Comparison of ENCODE assay signal across 8 cellular contexts in the genomic region with DNA sequence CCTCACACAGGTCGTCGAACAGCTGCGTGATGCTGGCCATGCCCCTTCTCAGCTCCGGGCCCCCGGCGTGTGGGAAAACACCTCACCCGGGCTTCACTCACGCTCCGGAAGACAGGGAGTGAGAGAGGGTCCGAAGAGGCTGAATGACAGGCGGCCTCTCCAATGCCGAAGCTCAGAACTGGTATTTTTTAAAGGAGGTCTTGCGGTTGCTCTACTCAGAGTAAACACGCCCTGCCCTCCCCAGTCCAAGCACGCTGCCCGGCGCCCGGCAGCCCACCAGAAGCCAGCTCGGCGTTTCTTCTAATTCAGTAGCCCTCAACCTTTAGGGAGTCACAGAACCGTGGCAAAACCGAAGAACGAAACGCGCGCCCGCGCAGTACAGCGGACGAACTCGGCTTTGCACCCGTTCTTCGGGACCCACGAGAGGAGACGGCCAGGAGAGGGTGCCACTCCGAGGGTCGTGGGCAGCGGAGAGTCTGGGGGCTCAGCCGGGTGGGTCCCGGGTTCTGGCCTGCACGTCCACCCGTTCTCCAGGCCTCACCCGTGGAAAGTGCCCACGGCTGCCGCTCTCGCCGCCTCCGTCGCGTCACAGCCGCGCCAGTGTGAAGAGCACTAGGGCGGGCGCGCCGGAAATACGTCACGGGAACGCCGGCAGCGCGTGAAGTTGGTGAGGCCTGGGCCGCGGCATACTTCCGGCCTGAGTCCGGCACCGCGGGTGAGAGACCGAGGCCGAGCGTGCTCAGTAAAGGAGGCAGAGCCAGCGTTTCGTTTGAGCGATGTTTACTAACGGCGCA. TPM values are rescaled to one million over a fixed set of nuclear protein-coding genes. Genes with fewer than 3 reads are reported as not detected.
DNase-seq lines count a peak whose midpoint lies in the region; ATAC-seq, FAIRE-seq and TF ChIP-seq lines count a peak whose summit lies in the region.

A gene with protein sequence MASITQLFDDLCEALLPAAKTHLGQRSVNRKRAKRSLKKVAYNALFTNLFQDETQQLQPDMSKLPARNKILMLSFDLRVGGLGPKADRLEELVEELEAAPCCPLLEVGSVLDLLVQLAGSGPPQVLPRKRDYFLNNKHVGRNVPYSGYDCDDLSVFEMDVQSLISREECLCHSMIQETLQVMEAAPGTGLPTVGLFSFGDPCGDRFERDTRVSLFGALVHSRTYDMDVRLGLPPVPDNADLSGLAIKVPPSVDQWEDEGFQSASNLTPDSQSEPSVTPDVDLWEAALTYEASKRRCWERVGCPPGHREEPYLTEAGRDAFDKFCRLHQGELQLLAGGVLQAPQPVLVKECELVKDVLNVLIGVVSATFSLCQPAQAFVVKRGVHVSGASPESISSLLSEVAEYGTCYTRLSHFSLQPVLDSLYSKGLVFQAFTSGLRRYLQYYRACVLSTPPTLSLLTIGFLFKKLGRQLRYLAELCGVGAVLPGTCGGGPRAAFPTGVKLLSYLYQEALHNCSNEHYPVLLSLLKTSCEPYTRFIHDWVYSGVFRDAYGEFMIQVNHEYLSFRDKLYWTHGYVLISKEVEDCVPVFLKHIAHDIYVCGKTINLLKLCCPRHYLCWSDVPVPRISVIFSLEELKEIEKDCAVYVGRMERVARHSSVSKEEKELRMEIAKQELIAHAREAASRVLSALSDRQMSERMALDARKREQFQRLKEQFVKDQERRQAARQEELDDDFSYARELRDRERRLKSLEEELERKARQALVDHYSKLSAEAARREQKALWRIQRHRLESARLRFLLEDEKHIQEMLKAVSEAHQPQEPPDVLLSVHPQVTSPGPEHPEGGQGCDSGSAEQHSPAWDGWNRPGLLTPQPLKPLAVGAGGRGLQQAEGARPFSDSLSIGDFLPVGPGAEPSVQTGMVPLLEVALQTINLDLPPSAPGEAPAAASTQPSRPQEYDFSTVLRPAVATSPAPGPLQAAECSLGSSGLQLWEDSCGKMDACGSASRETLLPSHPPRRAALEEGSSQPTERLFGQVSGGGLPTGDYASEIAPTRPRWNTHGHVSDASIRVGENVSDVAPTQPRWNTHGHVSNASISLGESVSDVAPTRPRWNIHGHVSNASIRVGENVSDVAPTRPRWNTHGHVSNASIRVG (N-terminal part only) (minus strand): TSS at position 604 of the 794 bp plus-strand sequence. CDS start 564 bp downstream, at position 40.

- POLR2A ChIA-PET in H1 (lab: Charles Lee; ENCODE audit: partially characterized antibody): interaction anchor here (0.6 to 1.6 kb wide), 12 partner anchors 9 to 205 kb away, joined by 3 to 5 read pairs (median 3); partner anchors contain the start of gene SELENOO

- H3K79me2 ChIP-seq in H1 (ENCODE audit: control insufficient read depth in 1 of 2, insufficient read depth in 2 of 2, low read length in 2 of 2) (peaks cover 4 to 30% of the 10 kb centered on the region in 2 experiments; a peak in 3 of 4 replicates), mesendoderm (ENCODE audit: control insufficient read depth, insufficient read depth, low read length) (peaks cover 15% of the 10 kb centered on the region)

- no peak for TF ChIP-seq CTCF in CD14-positive monocyte (IDR thresholded peaks at IDR 0.05)
- TF ChIP-seq CTCF in H1 (IDR thresholded peaks at IDR 0.05; ENCODE audit: control extremely low read depth in 1 of 3, insufficient read depth in 1 of 3, low read depth in 1 of 3, low read length in 3 of 3): peak in 2 of 3 experiments; percentile 8 to 16; a peak in 3 of 4 replicates

- TF ChIP-seq EP300 in H1 (IDR thresholded peaks at IDR 0.05; ENCODE audit: borderline replicate concordance in 1 of 2, low read depth in 2 of 2, low read length in 2 of 2): no peak

- peaks cover 0 to 20% (median 14%) of the 10 kb centered on the region in 4 experiments; a peak in 6 of 7 replicates for H3K4me1 ChIP-seq in H1 (replicated peaks in 1 of 4; ENCODE audit: control insufficient read depth in 3 of 4, insufficient read depth in 4 of 4, low read length in 3 of 4)
- H3K4me1 ChIP-seq in mesendoderm (ENCODE audit: control insufficient read depth, low read depth, low read length): peaks cover 2% of the 10 kb centered on the region

- DNase-seq in CD14-positive monocyte (ENCODE audit: low spot score): peak; percentile 90
- DNase-seq in NOMO-1 (lab: John Stamatoyannopoulos, UW; ENCODE audit: unreplicated experiment in 2 of 2): peak; percentile 84 to 94
- DNase-seq in activated CD8-positive, alpha-beta memory T cell treated with anti-CD3 and anti-CD28 coated beads for 4 hours (ENCODE audit: low read depth in 2 of 2): peak; percentile 84 to 88
- DNase-seq in H1 (ENCODE audit: low read depth in 1 of 2, low spot score in 2 of 2): peak; percentile 39 to 94
- DNase-seq in mesendoderm: peak; percentile 96
- peak; percentile 93 for DNase-seq in stimulated activated CD8-positive, alpha-beta memory T cell treated with anti-CD3 and anti-CD28 coated beads, Interleukin-12 subunit alpha, Interleukin-12 subunit beta, amount 100 ng/mL, for 4 hours (ENCODE audit: low read depth)

- CTCF ChIA-PET in H1 (lab: Charles Lee; ENCODE audit: partially characterized antibody): interaction anchor here (1.1 to 8.7 kb wide), 4 partner anchors 19 to 96 kb away, joined by 3 to 77 read pairs (median 4); no protein-coding TSS in a partner anchor

- no peak within 1 kb of the TSS; the same call in 1 of the 2 replicates for H2AK5ac ChIP-seq in H1 (ENCODE audit: low read depth, low read length)
- H2AK5ac ChIP-seq in mesendoderm (ENCODE audit: low read length): peak within 1 kb of the TSS; percentile 43

- H4K8ac ChIP-seq in H1 (ENCODE audit: extremely low read depth, insufficient read depth, low read length): peak within 1 kb of the TSS; percentile 87
- H4K8ac ChIP-seq in mesendoderm (ENCODE audit: low read depth, low read length): no peak within 1 kb of the TSS

- no peak within 1 kb of the TSS for H2BK20ac ChIP-seq in H1 (ENCODE audit: low read length)

- H3K9me3 ChIP-seq in H1 (ENCODE audit: insufficient read depth in 2 of 2, low read depth in 1 of 2, low read length in 1 of 2): no peaks in the 10 kb centered on the region

- FAIRE-seq in H1 (lab: Jason Lieb, UNC): no peak

- peak within 1 kb of the TSS; percentile 96 to 98 for H3K4me3 Mint-ChIP-seq in CD14-positive monocyte

- H3K4me3 ChIP-seq in H1 (ENCODE audit: extremely low read depth in 1 of 4, insufficient read depth in 2 of 4, low read depth in 3 of 4, low read length in 4 of 4) (peak within 1 kb of the TSS; percentile 87 to 96 (median 90)), mesendoderm (ENCODE audit: low read length) (peak within 1 kb of the TSS; percentile 75)

- 3% methylated on average over 68 of the region's 76 CpGs; no CpG with 5 or more reads in 1 of the 2 experiments for WGBS in H1 (ENCODE audit: extremely low coverage in 1 of 2, insufficient coverage in 1 of 2, insufficient read length in 1 of 2, insufficient replicate concordance in 2 of 2, low coverage in 1 of 2, low lambda C conversion rate in 2 of 2, missing lambda C conversion rate in 1 of 2), 2 experiments
- WGBS in mesendoderm (ENCODE audit: extremely low coverage, insufficient coverage, low lambda C conversion rate): no CpG with 5 or more reads among the region's 76 CpGs

- H3K4me1 Mint-ChIP-seq in CD14-positive monocyte: peaks cover 45% of the 10 kb centered on the region

- H4K5ac ChIP-seq in H1 (ENCODE audit: insufficient read length, low read depth, low read length): peak within 1 kb of the TSS; percentile 87
- H4K5ac ChIP-seq in mesendoderm (ENCODE audit: low read length): no peak within 1 kb of the TSS

- H2BK15ac ChIP-seq in H1 (ENCODE audit: low read length): no peak within 1 kb of the TSS
- H2BK15ac ChIP-seq in mesendoderm (replicated peaks; ENCODE audit: low read depth): no peak within 1 kb of the TSS

- peak within 1 kb of the TSS; percentile 97 to 100 (median 99) for H3K27ac Mint-ChIP-seq in CD14-positive monocyte

- H2BK120ac ChIP-seq in H1 (replicated peaks; ENCODE audit: low read depth, low read length) (no peak within 1 kb of the TSS), mesendoderm (ENCODE audit: low read depth, low read length) (no peak within 1 kb of the TSS)

- no peak within 1 kb of the TSS; the same call in 1 of the 2 replicates for H2BK12ac ChIP-seq in H1 (ENCODE audit: low read depth, low read length)

- H3K23ac ChIP-seq in H1 (ENCODE audit: insufficient read length): no peak within 1 kb of the TSS
- H3K23ac ChIP-seq in mesendoderm (ENCODE audit: low read length): peak within 1 kb of the TSS; percentile 45

- no peaks in the 10 kb centered on the region for H3K27me3 ChIP-seq in H1 (replicated peaks in 1 of 4; ENCODE audit: control insufficient read depth in 3 of 4, extremely low read depth in 1 of 4, insufficient read depth in 3 of 4, low read length in 3 of 4)
- H3K27me3 ChIP-seq in mesendoderm (ENCODE audit: insufficient read depth, low read length, poor library complexity): no peaks in the 10 kb centered on the region

- peak in 1 of 2 experiments; percentile 90; a peak in 2 of 3 replicates for TF ChIP-seq POLR2A in H1 (IDR thresholded peaks at IDR 0.05; ENCODE audit: control extremely low read depth in 1 of 2, low read depth in 2 of 2, low read length in 2 of 2)

- no peak within 1 kb of the TSS for H3K14ac ChIP-seq in H1 (ENCODE audit: insufficient read length)

- peak within 1 kb of the TSS; percentile 91 for H4K91ac ChIP-seq in H1 (replicated peaks; ENCODE audit: insufficient read length, low read length)

- peaks cover 4 to 27% of the 10 kb centered on the region in 2 experiments for H4K20me1 ChIP-seq in H1 (replicated peaks in 1 of 2; ENCODE audit: control insufficient read depth in 1 of 2, insufficient read depth in 2 of 2, low read length in 2 of 2)

- peak within 1 kb of the TSS; percentile 79; the same call in 1 of the 2 replicates for H2AFZ ChIP-seq in H1 (ENCODE audit: low read length)

- peak within 1 kb of the TSS; percentile 89 for H2BK5ac ChIP-seq in H1 (ENCODE audit: low read depth, low read length)
- H2BK5ac ChIP-seq in mesendoderm (ENCODE audit: low read length): peak within 1 kb of the TSS; percentile 86

- H3K27me3 Mint-ChIP-seq in CD14-positive monocyte (ENCODE audit: low read depth in 3 of 3): no peaks in the 10 kb centered on the region

- intact Hi-C loops in CD14-positive monocyte (cut with micrococcal nuclease): loop anchor here in 1 of 2 donors (2.0 kb wide), 1 partner anchor 98 kb away; the partner anchor contains the start of gene PPP6R2

- ATAC-seq in GM19397 (IDR thresholded peaks at IDR 0.05; ENCODE audit: unreplicated experiment) (peak; percentile 67), HG03575 (IDR thresholded peaks at IDR 0.05; ENCODE audit: extremely low read depth, insufficient number of reproducible peaks, low FRiP score, unreplicated experiment) (peak; percentile 34)

- peak within 1 kb of the TSS; percentile 68 to 94 (median 80) for H3K9ac ChIP-seq in H1 (replicated peaks in 1 of 4; ENCODE audit: extremely low read depth in 1 of 4, low read depth in 3 of 4, low read length in 3 of 4)
- peak within 1 kb of the TSS; percentile 93 for H3K9ac ChIP-seq in mesendoderm (ENCODE audit: low read length)

- H3K23me2 ChIP-seq in H1 (ENCODE audit: low read depth, low read length): peaks cover 11% of the 10 kb centered on the region

- H3K18ac ChIP-seq in H1 (ENCODE audit: extremely low read depth, low read length) (peak within 1 kb of the TSS; percentile 95), mesendoderm (ENCODE audit: low read length) (peak within 1 kb of the TSS; percentile 9)

- H3K4me2 ChIP-seq in H1 (ENCODE audit: insufficient read depth in 1 of 2, low read depth in 2 of 2, low read length in 2 of 2) (peak within 1 kb of the TSS; percentile 92 to 97), mesendoderm (ENCODE audit: low read length) (peak within 1 kb of the TSS; percentile 95)

- H3K79me1 ChIP-seq in H1 (ENCODE audit: low read depth, low read length) (peaks cover 13% of the 10 kb centered on the region), mesendoderm (ENCODE audit: low read length) (peaks cover 21% of the 10 kb centered on the region)

- TF ChIP-seq RAD21 in H1 (IDR thresholded peaks at IDR 0.05 in 1 of 2, conservative IDR thresholded peaks at IDR 0.05 in 1 of 2; ENCODE audit: low read depth in 2 of 2, low read length in 2 of 2): no peak

- H3K36me3 Mint-ChIP-seq in CD14-positive monocyte: peaks cover 14 to 28% of the 10 kb centered on the region in 2 donors

- no peaks in the 10 kb centered on the region for H3K9me3 Mint-ChIP-seq in CD14-positive monocyte

- H3K56ac ChIP-seq in H1 (replicated peaks; ENCODE audit: insufficient read length, low read depth, low read length): peak within 1 kb of the TSS; percentile 42
- peak within 1 kb of the TSS; percentile 98 for H3K56ac ChIP-seq in mesendoderm (ENCODE audit: low read length)

- H3K4ac ChIP-seq in H1 (replicated peaks; ENCODE audit: insufficient read length, low read depth, low read length) (peak within 1 kb of the TSS; percentile 87), mesendoderm (ENCODE audit: low read depth, low read length) (no peak within 1 kb of the TSS)

- H3K27ac ChIP-seq in H1 (ENCODE audit: low read depth, low read length) (peak within 1 kb of the TSS; percentile 70), mesendoderm (ENCODE audit: low read depth, low read length) (peak within 1 kb of the TSS; percentile 75)

- H3K36me3 ChIP-seq in H1 (ENCODE audit: control insufficient read depth in 2 of 4, insufficient read depth in 4 of 4, low read length in 3 of 4) (no peaks in the 10 kb centered on the region), mesendoderm (ENCODE audit: control insufficient read depth, insufficient read depth, low read length) (peaks cover 3% of the 10 kb centered on the region)

RNA-seq across cellular contexts. Expression of the gene that starts here (rescaled TPM):
- polyA plus RNA-seq in CD14-positive monocyte (1 to 10 TPM; 3.7 to 4.3 TPM), H1 (2011; rRNA removed) (24.2 and 33.6 TPM in 2 replicates)
- total RNA-seq in H1 (2021; fragmentation: NEBNext Ultra II Directional; extraction: Animal tissue kit (Norgen Biotek cat#: 25700)): 23.5 and 24.7 TPM in 2 replicates
- 23.5 TPM for polyA plus RNA-seq in H1 (2011; cell fraction: cytosol; rRNA removed)
- polyA plus RNA-seq in H1 (2011; cell fraction: nucleus; rRNA removed): 176 TPM
- polyA plus RNA-seq in H1 (2012, experiment 1 of 2): 18.5 to 28.4 TPM (median 26.1 TPM) in 4 replicates
- polyA plus RNA-seq in H1 (2012, experiment 2 of 2): 17.2 TPM
- polyA plus RNA-seq in H1 (2013, experiment 1 of 2): 14.6 TPM
- polyA plus RNA-seq in H1 (2013, experiment 2 of 2): 13.0 TPM
- 14.8 and 14.9 TPM in 2 replicates for polyA minus RNA-seq in H1 (2011; rRNA and poly(A)+ RNA removed)
- 13.8 TPM for polyA minus RNA-seq in H1 (2011; cell fraction: cytosol; rRNA and poly(A)+ RNA removed)
- polyA minus RNA-seq in H1 (2011; cell fraction: nucleus; rRNA and poly(A)+ RNA removed): 34.9 TPM
- 8.0 TPM for polyA plus RNA-seq in mesendoderm (2013, experiment 1 of 2)
- polyA plus RNA-seq in mesendoderm (2013, experiment 2 of 2): 7.6 TPM

Comparison
In these comparisons a context has a peak if more than half of its experiments do, and no peak if none do; other contexts are left out.
1. Peak in every context shown above with its lines: DNase-seq, ATAC-seq, H3K4me3 ChIP-seq and H3K27ac ChIP-seq.